8 cellular contexts compared by ENCODE assay signal in genomic region chr17:19645608-19646250, GRCh38. TPM values are rescaled to one million over a fixed set of nuclear protein-coding genes. Genes with fewer than 3 reads are reported as not detected.
DNase-seq lines count a peak whose midpoint lies in the region; ATAC-seq and TF ChIP-seq lines count a peak whose summit lies in the region.

No MANE protein-coding gene starts in this region.

- peak; percentile 73 for DNase-seq in GM10266 (ENCODE audit: extremely low spot score)
- peak; percentile 13 to 27 for DNase-seq in NCI-H1930 (lab: John Stamatoyannopoulos, UW)
- DNase-seq in activated CD8-positive, alpha-beta memory T cell treated with anti-CD3 and anti-CD28 coated beads, Interleukin-2, amount 50 U/mL, for 24 hours (ENCODE audit: extremely low read depth): peak; percentile 18
- no peak for DNase-seq in foreskin keratinocyte
- DNase-seq in retinal pigment epithelial cell (ENCODE audit: low read depth): no peak

- TF ChIP-seq CTCF in GM10266 (IDR thresholded peaks at IDR 0.05; ENCODE audit: control insufficient read depth, insufficient read depth, low read depth, missing control alignments): peak; percentile 76
- TF ChIP-seq CTCF in foreskin keratinocyte (conservative IDR thresholded peaks at IDR 0.05): peak; percentile 58
- peak; percentile 59 for TF ChIP-seq CTCF in retinal pigment epithelial cell (conservative IDR thresholded peaks at IDR 0.05; ENCODE audit: low read depth, low read length)

- ATAC-seq in foreskin keratinocyte: no peak
- no peak for ATAC-seq in HG02938 (IDR thresholded peaks at IDR 0.05; ENCODE audit: unreplicated experiment)
- no peak for ATAC-seq in GM21526 (IDR thresholded peaks at IDR 0.05; ENCODE audit: low FRiP score, unreplicated experiment)
- no peak for ATAC-seq in GM21528 (IDR thresholded peaks at IDR 0.05; ENCODE audit: low FRiP score, unreplicated experiment)

- H3K27me3 ChIP-seq in foreskin keratinocyte: no peaks in the 10 kb centered on the region

- no peak overlapping the region for H3K4me3 ChIP-seq in retinal pigment epithelial cell (ENCODE audit: low read length)

- H3K4me1 ChIP-seq in foreskin keratinocyte: peaks cover 20% of the 10 kb centered on the region

- H3K27ac ChIP-seq in foreskin keratinocyte: no peak overlapping the region

RNA-seq across cellular contexts. Expression of gene ALDH3A2, which starts 2.8 kb away (rescaled TPM):
- 53.0 and 66.1 TPM in 2 replicates for total RNA-seq in foreskin keratinocyte
- polyA plus RNA-seq in foreskin keratinocyte: 32.5 and 32.7 TPM in 2 replicates

Comparison
In these comparisons a context has a peak if more than half of its experiments do, and no peak if none do; other contexts are left out.
1. DNase-seq: peak in GM10266 (single experiment), NCI-H1930 (2 of 2) and activated CD8-positive, alpha-beta memory T cell treated with anti-CD3 and anti-CD28 coated beads, Interleukin-2, amount 50 U/mL, for 24 hours (single experiment); none in foreskin keratinocyte (0 of 2) and retinal pigment epithelial cell (single experiment).
2. Peak in every context shown above with its lines, with median percentiles within 50 percentile points of each other: CTCF ChIP-seq.